8 cellular contexts compared by ENCODE assay signal in the genomic region with DNA sequence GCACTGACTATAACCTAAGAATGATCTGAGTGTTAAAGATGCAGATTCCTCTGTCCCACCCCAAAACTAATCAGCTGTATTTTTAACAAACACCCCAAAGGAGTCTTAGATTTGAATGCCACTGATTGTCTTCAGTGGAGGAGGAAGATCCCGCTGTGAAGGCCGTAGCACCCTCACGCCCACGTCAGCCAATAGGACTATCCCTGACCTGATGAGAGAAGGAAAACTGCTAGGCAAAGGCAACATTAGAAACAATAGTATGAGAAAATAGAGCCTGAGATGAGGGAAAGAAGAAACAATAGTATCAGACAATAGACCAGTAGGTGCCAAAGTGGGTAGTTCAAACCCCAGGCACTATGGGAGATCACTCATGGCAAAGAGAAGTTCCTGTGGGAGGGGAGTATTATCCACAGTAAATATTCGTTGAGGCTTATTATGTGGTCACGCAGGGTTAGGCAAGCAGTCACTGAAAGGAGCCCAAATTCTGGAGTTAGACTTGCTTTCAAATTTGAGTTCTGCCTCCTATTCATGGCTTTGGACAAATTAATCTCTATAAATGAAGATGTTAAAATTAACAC. TPM values are rescaled to one million over a fixed set of nuclear protein-coding genes. Genes with fewer than 3 reads are reported as not detected.
DNase-seq lines count a peak whose midpoint lies in the region; ATAC-seq, FAIRE-seq and TF ChIP-seq lines count a peak whose summit lies in the region.

No MANE protein-coding gene starts in this region.

- ATAC-seq in HG03095 (IDR thresholded peaks at IDR 0.05; ENCODE audit: unreplicated experiment) (no peak), GM21515 (IDR thresholded peaks at IDR 0.05; ENCODE audit: unreplicated experiment) (no peak)

- TF ChIP-seq CTCF in Peyer's patch (IDR thresholded peaks at IDR 0.05) (no peak), epithelial cell of proximal tubule (conservative IDR thresholded peaks at IDR 0.05; ENCODE audit: low read depth, low read length) (no peak)

- FAIRE-seq in GM12892 (lab: Jason Lieb, UNC), result no peak

- peaks cover 0 to 32% (median 20%) of the 10 kb centered on the region in 4 donors for H3K4me1 ChIP-seq in Peyer's patch
- H3K4me1 ChIP-seq in rectal smooth muscle tissue (ENCODE audit: control insufficient read depth, insufficient read depth, low read length), result peaks cover 17% of the 10 kb centered on the region

- H3K9me3 ChIP-seq in Peyer's patch, result no peaks in the 10 kb centered on the region

- H3K4me3 ChIP-seq in Peyer's patch (peak overlapping the region in 2 of 4 donors; percentile 76 to 87), epithelial cell of proximal tubule (ENCODE audit: low read depth, low read length) (peak overlapping the region; percentile 73), rectal smooth muscle tissue (ENCODE audit: low read length) (peak overlapping the region; percentile 34)

- H3K9ac ChIP-seq in rectal smooth muscle tissue (ENCODE audit: low read length), result no peak overlapping the region

- TF ChIP-seq POLR2A in GM12892 (IDR thresholded peaks at IDR 0.05; ENCODE audit: low read depth, low read length), result 0 out of 2 replicates have a peak, but pooled peaks have one; percentile 2
- no peak for TF ChIP-seq POLR2A in Peyer's patch (IDR thresholded peaks at IDR 0.05)

- H3K36me3 ChIP-seq in Peyer's patch, result no peaks in the 10 kb centered on the region
- peaks cover 9% of the 10 kb centered on the region for H3K36me3 ChIP-seq in rectal smooth muscle tissue (ENCODE audit: control insufficient read depth, insufficient read depth, low read length)

- H3K27ac ChIP-seq in Peyer's patch (peak overlapping the region; percentile 98 to 100 (median 99)), rectal smooth muscle tissue (ENCODE audit: low read depth, low read length) (peak overlapping the region; percentile 26)

- H3K27me3 ChIP-seq in Peyer's patch, result no peaks in the 10 kb centered on the region
- H3K27me3 ChIP-seq in rectal smooth muscle tissue (ENCODE audit: control insufficient read depth, insufficient read depth, low read length), result no peaks in the 10 kb centered on the region

- DNase-seq in GM12892 (ENCODE audit: insufficient read length) (no peak), Peyer's patch (peak in 2 of 3 donors; percentile 19 to 29), epithelial cell of proximal tubule (ENCODE audit: low read depth) (no peak), hepatic stellate cell (ENCODE audit: low spot score) (no peak), NCI-H524 (lab: John Stamatoyannopoulos, UW) (no peak)

RNA-seq across cellular contexts. Expression of gene PCBP1, which starts 2.8 kb away (rescaled TPM):
- polyA plus RNA-seq in GM12892 (2012; ENCODE audit: missing spikeins), result 146 TPM
- total RNA-seq in Peyer's patch (100 to 1,000 TPM; 129 to 152 (median 134) TPM), epithelial cell of proximal tubule (73.6 and 100 TPM in 2 replicates)

Comparison
In these comparisons a context has a peak if more than half of its experiments do, and no peak if none do; other contexts are left out.
1. DNase-seq: peak in Peyer's patch (2 of 3); none in GM12892 (single experiment), epithelial cell of proximal tubule (single experiment), hepatic stellate cell (single experiment) and NCI-H524 (0 of 2).